In genomic region chr11:111691176-111691575, GRCh38 we compare ENCODE assay signal across 27 cellular contexts.
DNase-seq lines count a peak whose midpoint lies in the region; TF ChIP-seq lines count a peak whose summit lies in the region.
"Had no signal": no experiment of that assay in that cellular context is flagged by ENCODE, and none has a peak within 500 bp of the region (broad histone marks: within the 10 kb centered on the region; RNA-seq: fewer than 3 reads in every experiment).

No MANE protein-coding gene starts in this region.

- H3K9me3 ChIP-seq in subcutaneous abdominal adipose tissue (ENCODE audit: control insufficient read depth in 5 of 5, low read length in 5 of 5) = no peaks in the 10 kb centered on the region
- H3K9me3 ChIP-seq: Caco-2 had no signal

- H3K36me3 ChIP-seq in subcutaneous abdominal adipose tissue (ENCODE audit: control insufficient read depth in 5 of 5, insufficient read depth in 5 of 5, low read length in 5 of 5) = peaks cover 24 to 42% (median 34%) of the 10 kb centered on the region in 5 donors

- H3K9me3 Mint-ChIP-seq in brain = no peaks in the 10 kb centered on the region
- H3K9me3 Mint-ChIP-seq in nephron = no peaks in the 10 kb centered on the region
- H3K9me3 Mint-ChIP-seq: CD8-positive, alpha-beta T cell; H9; IgD-negative memory B cell had no signal

- H3K4me1 Mint-ChIP-seq in brain (peaks cover 37% of the 10 kb centered on the region), nephron (peaks cover 27% of the 10 kb centered on the region)

- H3K4me3 ChIP-seq in subcutaneous abdominal adipose tissue (ENCODE audit: low read depth in 1 of 5, low read length in 5 of 5) (no peak overlapping the region), foreskin fibroblast (ENCODE audit: low read depth in 1 of 2, low read length in 2 of 2) (no peak overlapping the region)
- H3K4me3 ChIP-seq: GM12878, PC-9 had no signal

- H3K27me3 Mint-ChIP-seq in brain (peaks cover 2% of the 10 kb centered on the region), nephron (ENCODE audit: low read depth) (no peaks in the 10 kb centered on the region)
- H3K27me3 Mint-ChIP-seq: B cell, IgD-negative memory B cell had no signal

- DNase-seq in M059J (ENCODE audit: low read depth) (peak; percentile 29), SIG-M5 treated with dmso at 0.1 percent for 504 hours (lab: John Stamatoyannopoulos, UW; ENCODE audit: unreplicated experiment) (no peak), foreskin fibroblast (no peak), activated T-cell treated with anti-CD3 and anti-CD28 coated beads for 4 hours (no peak), NCI-H1417 treated with DMSO at 0.1 percent for 48 hours (lab: John Stamatoyannopoulos, UW) (no peak)
- DNase-seq: Caco-2; CD8-positive, alpha-beta T cell; DMS79; EL; GDM1; H9; NCI-H1092; NCI-H1436 treated with DMSO at 0.1 percent for 48 hours; NCI-H187 treated with DMSO at 0.1 percent for 48 hours; NCI-H2171 treated with DMSO at 0.1 percent for 48 hours; NCI-H446; NCI-H524 treated with DMSO at 0.1 percent for 48 hours; NCI-H774; PC-9; Right ventricle myocardium superior had no signal

- H3K4me3 Mint-ChIP-seq in brain (no peak overlapping the region), nephron (no peak overlapping the region)
- H3K4me3 Mint-ChIP-seq: B cell; CD8-positive, alpha-beta T cell; H9; IgD-negative memory B cell had no signal

- H3K27me3 ChIP-seq in subcutaneous abdominal adipose tissue (ENCODE audit: control insufficient read depth in 5 of 5, insufficient read depth in 4 of 5, low read length in 5 of 5) = no peaks in the 10 kb centered on the region

- peak overlapping the region; percentile 7 for H3K27ac ChIP-seq in subcutaneous abdominal adipose tissue (ENCODE audit: low read depth, low read length)
- H3K27ac ChIP-seq: C4-2B, PC-9 had no signal

- H3K9ac ChIP-seq in subcutaneous abdominal adipose tissue (ENCODE audit: low read length in 5 of 5) = no peak overlapping the region

- H3K36me3 Mint-ChIP-seq in brain (peaks cover 26% of the 10 kb centered on the region), nephron (ENCODE audit: low read depth) (peaks cover 33% of the 10 kb centered on the region)

- peaks cover 0 to 15% (median 0%) of the 10 kb centered on the region in 5 donors for H3K4me1 ChIP-seq in subcutaneous abdominal adipose tissue (ENCODE audit: control insufficient read depth in 5 of 5, insufficient read depth in 5 of 5, low read length in 5 of 5)

- H3K27ac Mint-ChIP-seq in brain = peak overlapping the region in 3 of 5 experiments; percentile 25 to 47 (median 37)
- H3K27ac Mint-ChIP-seq in nephron = peak overlapping the region; percentile 84 to 93 (median 92)
- H3K27ac Mint-ChIP-seq: B cell; CD8-positive, alpha-beta T cell; IgD-negative memory B cell had no signal

- TF ChIP-seq CTCF in brain (conservative IDR thresholded peaks at IDR 0.05) (no peak), nephron (IDR thresholded peaks at IDR 0.05; ENCODE audit: unreplicated experiment in 3 of 3) (no peak), foreskin fibroblast (IDR thresholded peaks at IDR 0.05; ENCODE audit: low read depth, low read length) (no peak)
